ENCODE assay signal across 8 cellular contexts in genomic region chr6:33247977-33248642, GRCh38. TPM values are rescaled to one million over a fixed set of nuclear protein-coding genes. Genes with fewer than 3 reads are reported as not detected.
DNase-seq lines count a peak whose midpoint lies in the region; ATAC-seq and TF ChIP-seq lines count a peak whose summit lies in the region.

No MANE protein-coding gene starts in this region.

- H3K36me3 Mint-ChIP-seq in CD8-positive, alpha-beta T cell: peaks cover 27% of the 10 kb centered on the region
- peaks cover 29% of the 10 kb centered on the region for H3K36me3 Mint-ChIP-seq in stimulated activated naive CD8-positive, alpha-beta T cell treated with anti-CD3 and anti-CD28 coated beads, Interleukin-15, Interleukin-2, amounts not matched to agents 100 ng/mL and 50 ng/mL, for 24 hours (ENCODE audit: low read depth)

- H3K4me1 ChIP-seq in CD8-positive, alpha-beta T cell (ENCODE audit: insufficient read depth, low read length): peaks cover 25% of the 10 kb centered on the region

- peaks cover 38% of the 10 kb centered on the region for H3K4me1 Mint-ChIP-seq in CD8-positive, alpha-beta T cell (ENCODE audit: low read depth)
- peaks cover 41% of the 10 kb centered on the region for H3K4me1 Mint-ChIP-seq in stimulated activated naive CD8-positive, alpha-beta T cell treated with anti-CD3 and anti-CD28 coated beads, Interleukin-15, Interleukin-2, amounts not matched to agents 100 ng/mL and 50 ng/mL, for 24 hours (ENCODE audit: low read depth)

- H3F3A ChIP-seq in neural cell (ENCODE audit: insufficient read depth, low read length, poor library complexity, severe bottlenecking): peaks cover 5% of the 10 kb centered on the region

- POLR2A ChIA-PET in CD8-positive, alpha-beta T cell (lab: Charles Lee): interaction anchor here (0.6 to 3.0 kb wide), 25 partner anchors 24 to 1831 kb away, joined by 3 to 23 read pairs (median 5); partner anchors contain the start of genes B3GALT4, RGL2, RING1 and RPS18

- peak overlapping the region; percentile 85 for H3K27ac ChIP-seq in CD8-positive, alpha-beta T cell (ENCODE audit: low read depth, low read length)
- H3K27ac ChIP-seq in neural cell (ENCODE audit: low read length): peak overlapping the region; percentile 72

- H3K27ac Mint-ChIP-seq in CD8-positive, alpha-beta T cell: peak overlapping the region; percentile 93
- peak overlapping the region; percentile 94 for H3K27ac Mint-ChIP-seq in stimulated activated naive CD8-positive, alpha-beta T cell treated with anti-CD3 and anti-CD28 coated beads, Interleukin-15, Interleukin-2, amounts not matched to agents 100 ng/mL and 50 ng/mL, for 24 hours

- no peaks in the 10 kb centered on the region for H3K79me2 ChIP-seq in neural cell (replicated peaks; ENCODE audit: insufficient read depth, low read length)

- peak overlapping the region; percentile 91 for H2AFZ ChIP-seq in neural cell (ENCODE audit: low read depth, low read length)

- TF ChIP-seq CTCF in CD8-positive, alpha-beta T cell (IDR thresholded peaks at IDR 0.05): peak; percentile 96
- TF ChIP-seq CTCF in foreskin fibroblast (IDR thresholded peaks at IDR 0.05; ENCODE audit: low read depth, low read length) (peak; percentile 82), neural cell (IDR thresholded peaks at IDR 0.05; ENCODE audit: poor library complexity, severe bottlenecking) (peak; percentile 93)

- H4K20me1 ChIP-seq in neural cell (ENCODE audit: insufficient read depth): no peaks in the 10 kb centered on the region

- CTCF ChIA-PET in CD8-positive, alpha-beta T cell (lab: Charles Lee): interaction anchor here (0.6 to 9.0 kb wide), 41 partner anchors 9 to 436 kb away, joined by 3 to 133 read pairs (median 4); partner anchors contain the start of genes HLA-DPA1, HLA-DPB1, HSD17B8 and RING1

- TF ChIP-seq EP300 in neural cell (conservative IDR thresholded peaks at IDR 0.05; ENCODE audit: poor library complexity, severe bottlenecking): no peak

- peak; percentile 84 to 95 (median 91) for DNase-seq in CD8-positive, alpha-beta T cell
- DNase-seq in MV-4-11 (lab: John Stamatoyannopoulos, UW) (peak; percentile 76), SIG-M5 treated with dmso at 0.1 percent for 504 hours (lab: John Stamatoyannopoulos, UW; ENCODE audit: unreplicated experiment) (peak; percentile 80), foreskin fibroblast (peak; percentile 81 to 95)
- DNase-seq in activated gamma-delta T cell treated with anti-CD3 and anti-CD28 coated beads, Interleukin-2, amount 50 U/mL, for 16 hours (ENCODE audit: low read depth): peak; percentile 90

- peak overlapping the region; percentile 61 for H3K4me3 ChIP-seq in CD8-positive, alpha-beta T cell (ENCODE audit: low read depth, low read length)
- H3K4me3 ChIP-seq in foreskin fibroblast (ENCODE audit: low read depth in 1 of 2, low read length in 2 of 2) (peak overlapping the region; percentile 54 to 64), neural cell (ENCODE audit: low read length) (peak overlapping the region; percentile 72)

- intact Hi-C loops in CD8-positive, alpha-beta T cell (cut with DNase I, micrococcal nuclease): loop anchor here (1.0 to 10.0 kb wide), 9 partner anchors 40 to 353 kb away; partner anchors contain the start of genes RING1 (in 1 of the 2), RXRB (in 1 of the 2) and SLC39A7 (in 1 of the 2)

- H3K27me3 Mint-ChIP-seq in CD8-positive, alpha-beta T cell (ENCODE audit: low read depth): no peaks in the 10 kb centered on the region
- peaks cover 9% of the 10 kb centered on the region for H3K27me3 Mint-ChIP-seq in stimulated activated naive CD8-positive, alpha-beta T cell treated with anti-CD3 and anti-CD28 coated beads, Interleukin-15, Interleukin-2, amounts not matched to agents 100 ng/mL and 50 ng/mL, for 24 hours

- no peaks in the 10 kb centered on the region for H3K36me3 ChIP-seq in CD8-positive, alpha-beta T cell (ENCODE audit: insufficient read depth, low read length)
- H3K36me3 ChIP-seq in neural cell (ENCODE audit: insufficient read depth, low read length): no peaks in the 10 kb centered on the region

- peak; percentile 52 for ATAC-seq in CD8-positive, alpha-beta T cell
- ATAC-seq in GM21825 (IDR thresholded peaks at IDR 0.05; ENCODE audit: unreplicated experiment): peak; percentile 36

- H3K4me3 Mint-ChIP-seq in CD8-positive, alpha-beta T cell: peak overlapping the region; percentile 91
- peak overlapping the region; percentile 89 for H3K4me3 Mint-ChIP-seq in stimulated activated naive CD8-positive, alpha-beta T cell treated with anti-CD3 and anti-CD28 coated beads, Interleukin-15, Interleukin-2, amounts not matched to agents 100 ng/mL and 50 ng/mL, for 24 hours

- no peaks in the 10 kb centered on the region for H3K9me3 Mint-ChIP-seq in CD8-positive, alpha-beta T cell
- H3K9me3 Mint-ChIP-seq in stimulated activated naive CD8-positive, alpha-beta T cell treated with anti-CD3 and anti-CD28 coated beads, Interleukin-15, Interleukin-2, amounts not matched to agents 100 ng/mL and 50 ng/mL, for 24 hours: no peaks in the 10 kb centered on the region

- no peaks in the 10 kb centered on the region for H3K27me3 ChIP-seq in CD8-positive, alpha-beta T cell (ENCODE audit: insufficient read depth, low read length)
- no peaks in the 10 kb centered on the region for H3K27me3 ChIP-seq in neural cell (ENCODE audit: insufficient read depth, low read depth, low read length)

- peak; percentile 96 for TF ChIP-seq RAD21 in neural cell (conservative IDR thresholded peaks at IDR 0.05)

- H3K9me3 ChIP-seq in CD8-positive, alpha-beta T cell (ENCODE audit: low read length): no peaks in the 10 kb centered on the region
- no peaks in the 10 kb centered on the region for H3K9me3 ChIP-seq in neural cell (ENCODE audit: low read length)

- peak overlapping the region; percentile 98 for H3K4me2 ChIP-seq in neural cell (ENCODE audit: low read length)

- peak overlapping the region; percentile 73 for H3K9ac ChIP-seq in neural cell (ENCODE audit: low read length)

- H3K9me2 ChIP-seq in neural cell (ENCODE audit: insufficient read depth, low read length): no peaks in the 10 kb centered on the region

TF ChIP-seq in neural cell, 6 proteins besides CTCF, POLR2A, EP300 and RAD21:
- TF ChIP-seq SMC3 (conservative IDR thresholded peaks at IDR 0.05; ENCODE audit: poor library complexity) (peak; percentile 87), REST (IDR thresholded peaks at IDR 0.05; ENCODE audit: borderline replicate concordance) (no peak)

RNA-seq across cellular contexts. Expression of gene VPS52, which starts 23.6 kb away (rescaled TPM):
- total RNA-seq in CD8-positive, alpha-beta T cell: 10 to 100 TPM; 72.2 to 75.9 TPM
- polyA plus RNA-seq in neural cell: 29.1 and 34.6 TPM in 2 replicates
- 34.3 and 37.2 TPM in 2 replicates for polyA minus RNA-seq in neural cell

RNA-seq across cellular contexts. Expression of gene RPS18, which starts 23.8 kb away (rescaled TPM):
- total RNA-seq in CD8-positive, alpha-beta T cell: 1,000 to 10,000 TPM; 4,154 to 4,290 TPM
- 1,894 and 2,078 TPM in 2 replicates for polyA plus RNA-seq in neural cell
- 678 and 701 TPM in 2 replicates for polyA minus RNA-seq in neural cell

RNA-seq across cellular contexts. Expression of gene B3GALT4, which starts 28.8 kb away (rescaled TPM):
- 1 to 10 TPM; 7.9 to 8.8 TPM for total RNA-seq in CD8-positive, alpha-beta T cell
- 2.5 and 7.0 TPM in 2 replicates for polyA plus RNA-seq in neural cell
- polyA minus RNA-seq in neural cell: 10.7 and 16.1 TPM in 2 replicates

RNA-seq across cellular contexts. Expression of gene RING1, which starts 39.8 kb away (rescaled TPM):
- total RNA-seq in CD8-positive, alpha-beta T cell: 10 to 100 TPM; 29.1 to 29.5 TPM
- 107 and 121 TPM in 2 replicates for polyA plus RNA-seq in neural cell
- 35.7 and 36.8 TPM in 2 replicates for polyA minus RNA-seq in neural cell

RNA-seq across cellular contexts. Expression of gene WDR46, which starts 40.9 kb away (rescaled TPM):
- total RNA-seq in CD8-positive, alpha-beta T cell: 10 to 100 TPM; 19.9 to 22.1 TPM
- polyA plus RNA-seq in neural cell: 62.5 and 73.2 TPM in 2 replicates
- polyA minus RNA-seq in neural cell: 33.2 and 38.2 TPM in 2 replicates

Comparison
In these comparisons a context has a peak if more than half of its experiments do, and no peak if none do; other contexts are left out.
1. Peak in every context shown above with its lines: DNase-seq, ATAC-seq, H3K4me3 ChIP-seq and H3K27ac ChIP-seq.